Comparison of ENCODE assay signal across 8 cellular contexts in genomic region chr17:21039839-21040575, GRCh38. TPM values are rescaled to one million over a fixed set of nuclear protein-coding genes. Genes with fewer than 3 reads are reported as not detected.
DNase-seq lines count a peak whose midpoint lies in the region; ATAC-seq and TF ChIP-seq lines count a peak whose summit lies in the region.

No MANE protein-coding gene starts in this region.

- H3K27me3 Mint-ChIP-seq in activated CD8-positive, alpha-beta T cell treated with anti-CD3 and anti-CD28 coated beads, Interleukin-2, amount 10 ng/mL, durations not matched to agents 7 days and 5 days (ENCODE audit: low read depth) = no peaks in the 10 kb centered on the region

- peak overlapping the region; percentile 96 for H3K27ac Mint-ChIP-seq in activated CD8-positive, alpha-beta T cell treated with anti-CD3 and anti-CD28 coated beads, Interleukin-2, amount 10 ng/mL, durations not matched to agents 7 days and 5 days

- ATAC-seq in activated CD8-positive, alpha-beta T cell treated with anti-CD3 and anti-CD28 coated beads, Interleukin-2, amount 10 ng/mL, durations not matched to agents 7 days and 5 days = no peak

- peak overlapping the region; percentile 81 for H3K4me3 ChIP-seq in fibroblast of mammary gland (ENCODE audit: control insufficient read depth, low read depth, low read length)

- peak; percentile 49 for TF ChIP-seq CTCF in fibroblast of mammary gland (conservative IDR thresholded peaks at IDR 0.05; ENCODE audit: control insufficient read depth, insufficient read depth, low read depth, low read length)

- H3K4me3 Mint-ChIP-seq in activated CD8-positive, alpha-beta T cell treated with anti-CD3 and anti-CD28 coated beads, Interleukin-2, amount 10 ng/mL, durations not matched to agents 7 days and 5 days = peak overlapping the region; percentile 99

- peaks cover 57% of the 10 kb centered on the region for H3K4me1 Mint-ChIP-seq in activated CD8-positive, alpha-beta T cell treated with anti-CD3 and anti-CD28 coated beads, Interleukin-2, amount 10 ng/mL, durations not matched to agents 7 days and 5 days (ENCODE audit: low read depth)

- peaks cover 35% of the 10 kb centered on the region for H3K36me3 Mint-ChIP-seq in activated CD8-positive, alpha-beta T cell treated with anti-CD3 and anti-CD28 coated beads, Interleukin-2, amount 10 ng/mL, durations not matched to agents 7 days and 5 days (ENCODE audit: low read depth)

- H3K9me3 Mint-ChIP-seq in activated CD8-positive, alpha-beta T cell treated with anti-CD3 and anti-CD28 coated beads, Interleukin-2, amount 10 ng/mL, durations not matched to agents 7 days and 5 days (ENCODE audit: insufficient read depth) = no peaks in the 10 kb centered on the region

- CTCF ChIA-PET in activated CD8-positive, alpha-beta T cell treated with anti-CD3 and anti-CD28 coated beads, Interleukin-2, amount 10 ng/mL, durations not matched to agents 7 days and 5 days (lab: Charles Lee) = interaction anchor here (1.3 to 2.1 kb wide), 2 partner anchors 21 to 59 kb away, joined by 3 to 13 read pairs; no protein-coding TSS in a partner anchor

- POLR2A ChIA-PET in activated CD8-positive, alpha-beta T cell treated with anti-CD3 and anti-CD28 coated beads, Interleukin-2, amount 10 ng/mL, durations not matched to agents 7 days and 5 days (lab: Charles Lee) = interaction anchor here (1.2 kb wide), 1 partner anchor 60 kb away, joined by 3 read pairs; no protein-coding TSS in a partner anchor

- DNase-seq in activated naive CD4-positive, alpha-beta T cell treated with Interleukin-2 at 50 U/mL for 16 hours = peak; percentile 24
- no peak for DNase-seq in activated naive CD4-positive, alpha-beta T cell (lab: John Stamatoyannopoulos, UW)
- DNase-seq in NCI-H345 (lab: John Stamatoyannopoulos, UW) (peak; percentile 34), fibroblast of mammary gland (ENCODE audit: low read depth) (peak; percentile 61), renal cortical epithelial cell (ENCODE audit: low read depth) (peak; percentile 66), DMS153 (lab: John Stamatoyannopoulos, UW) (no peak)
- peak; percentile 49 for DNase-seq in activated CD8-positive, alpha-beta T cell treated with anti-CD3 and anti-CD28 coated beads, Interleukin-2, amount 10 ng/mL, durations not matched to agents 7 days and 5 days
- no peak for DNase-seq in activated CD4-positive, CD25-positive, alpha-beta regulatory T cell (lab: John Stamatoyannopoulos, UW)

RNA-seq across cellular contexts. Expression of gene USP22, which starts 2.8 kb away (rescaled TPM):
- 100 to 1,000 TPM; 138 to 148 TPM for total RNA-seq in activated CD8-positive, alpha-beta T cell treated with anti-CD3 and anti-CD28 coated beads, Interleukin-2, amount 10 ng/mL, durations not matched to agents 7 days and 5 days
- total RNA-seq in renal cortical epithelial cell = 217 and 372 TPM in 2 replicates

Comparison
In these comparisons a context has a peak if more than half of its experiments do, and no peak if none do; other contexts are left out.
1. DNase-seq: peak in activated naive CD4-positive, alpha-beta T cell treated with Interleukin-2 at 50 U/mL for 16 hours (single experiment), NCI-H345 (single experiment), activated CD8-positive, alpha-beta T cell treated with anti-CD3 and anti-CD28 coated beads, Interleukin-2, amount 10 ng/mL, durations not matched to agents 7 days and 5 days (single experiment), fibroblast of mammary gland (single experiment) and renal cortical epithelial cell (single experiment); none in activated naive CD4-positive, alpha-beta T cell (0 of 4), activated CD4-positive, CD25-positive, alpha-beta regulatory T cell (0 of 4) and DMS153 (single experiment).